Comparison of ENCODE assay signal across 21 cellular contexts in the genomic region with DNA sequence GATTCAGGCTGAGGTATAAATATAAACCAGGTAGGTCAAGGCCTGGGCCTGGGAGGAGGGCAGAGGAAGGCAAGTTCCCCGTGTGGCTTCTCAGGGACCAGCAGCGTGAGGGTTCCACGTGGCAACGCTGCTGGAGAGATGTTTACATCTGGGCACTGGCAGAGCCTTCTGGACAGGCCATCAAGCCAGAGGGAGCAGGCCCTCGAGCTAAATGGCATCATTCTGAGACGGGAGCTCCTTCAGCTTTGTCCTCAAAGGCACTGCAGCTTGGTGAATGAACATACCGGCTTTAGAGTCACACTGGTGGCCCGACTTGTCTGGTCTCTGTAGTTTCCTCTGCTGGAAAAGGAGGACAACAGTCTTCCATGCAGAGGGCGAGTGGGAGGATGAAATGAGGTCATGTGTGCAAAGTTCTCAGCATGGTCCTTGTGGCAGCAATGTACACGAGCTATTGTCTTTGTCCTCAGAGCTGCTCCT.
DNase-seq lines count a peak whose midpoint lies in the region; ATAC-seq, FAIRE-seq and TF ChIP-seq lines count a peak whose summit lies in the region.
"Had no signal": no experiment of that assay in that cellular context is flagged by ENCODE, and none has a peak within 500 bp of the region (broad histone marks: within the 10 kb centered on the region; RNA-seq: fewer than 3 reads in every experiment).

No MANE protein-coding gene starts in this region.

- no peak for ATAC-seq in CD8-positive, alpha-beta T cell
- ATAC-seq: activated CD4-positive, CD25-positive, alpha-beta regulatory T cell treated with anti-CD3 and anti-CD28 coated beads, Interleukin-2, amount 50 U/mL, for 24 hours had no signal

- POLR2A ChIA-PET in CD8-positive, alpha-beta T cell (lab: Charles Lee) = no interaction called here

- CTCF ChIA-PET in CD8-positive, alpha-beta T cell (lab: Charles Lee) = no interaction called here

- H3K9me3 ChIP-seq in GM23248 (ENCODE audit: low read depth) = no peaks in the 10 kb centered on the region
- H3K9me3 ChIP-seq in astrocyte (ENCODE audit: insufficient read depth, low read depth, low read length) = no peaks in the 10 kb centered on the region
- no peaks in the 10 kb centered on the region for H3K9me3 ChIP-seq in subcutaneous abdominal adipose tissue (ENCODE audit: control insufficient read depth in 5 of 5, low read length in 5 of 5)
- H3K9me3 ChIP-seq in CD8-positive, alpha-beta T cell (ENCODE audit: low read length) = no peaks in the 10 kb centered on the region
- H3K9me3 ChIP-seq: spleen had no signal

- H3F3A ChIP-seq in GM23248 (ENCODE audit: insufficient read depth) = no peaks in the 10 kb centered on the region; the same call in 1 of the 2 replicates

- H3K36me3 Mint-ChIP-seq in astrocyte (ENCODE audit: low read depth, unreplicated experiment) (peaks cover 2% of the 10 kb centered on the region), nephron progenitor cell (ENCODE audit: low read depth) (peaks cover 11% of the 10 kb centered on the region)
- no peaks in the 10 kb centered on the region for H3K36me3 Mint-ChIP-seq in CD8-positive, alpha-beta T cell

- H3K9me3 Mint-ChIP-seq in astrocyte (ENCODE audit: unreplicated experiment) (peaks cover 5% of the 10 kb centered on the region), nephron progenitor cell (peaks cover 5% of the 10 kb centered on the region)
- no peaks in the 10 kb centered on the region for H3K9me3 Mint-ChIP-seq in CD8-positive, alpha-beta T cell
- H3K9me3 Mint-ChIP-seq: T-helper 2 cell treated with Interferon-gamma antibody and Interleukin-4, amounts not matched to agents 5 μg/mL and 100 μg/mL, for 36 hours had no signal

- H3K27me3 Mint-ChIP-seq in astrocyte (ENCODE audit: low read depth, unreplicated experiment) (peaks cover 5% of the 10 kb centered on the region), nephron progenitor cell (ENCODE audit: low read depth, poor library complexity) (peaks cover 3% of the 10 kb centered on the region)
- H3K27me3 Mint-ChIP-seq in CD8-positive, alpha-beta T cell (ENCODE audit: low read depth) = no peaks in the 10 kb centered on the region

- H3K27me3 ChIP-seq in GM23248 (replicated peaks; ENCODE audit: insufficient read depth) (no peaks in the 10 kb centered on the region), astrocyte (ENCODE audit: insufficient read depth, low read length) (no peaks in the 10 kb centered on the region), subcutaneous abdominal adipose tissue (ENCODE audit: control insufficient read depth in 5 of 5, insufficient read depth in 4 of 5, low read length in 5 of 5) (no peaks in the 10 kb centered on the region)
- no peaks in the 10 kb centered on the region for H3K27me3 ChIP-seq in CD8-positive, alpha-beta T cell (ENCODE audit: insufficient read depth, low read length)
- H3K27me3 ChIP-seq: spleen had no signal

- H3K4me1 Mint-ChIP-seq in astrocyte (ENCODE audit: low read depth, unreplicated experiment) = peaks cover 29% of the 10 kb centered on the region
- peaks cover 87% of the 10 kb centered on the region for H3K4me1 Mint-ChIP-seq in nephron progenitor cell
- peaks cover 51% of the 10 kb centered on the region for H3K4me1 Mint-ChIP-seq in CD8-positive, alpha-beta T cell (ENCODE audit: low read depth)

- in situ Hi-C loops in GM23248 (cut with MboI) = no loop called here

- H3K79me2 ChIP-seq in GM23248 (ENCODE audit: insufficient read depth) (no peaks in the 10 kb centered on the region), astrocyte (ENCODE audit: insufficient read depth, low read length) (no peaks in the 10 kb centered on the region)

- peaks cover 10% of the 10 kb centered on the region for H3K4me1 ChIP-seq in GM23248 (ENCODE audit: insufficient read depth)
- peaks cover 13% of the 10 kb centered on the region for H3K4me1 ChIP-seq in astrocyte (ENCODE audit: insufficient read depth, low read length)
- H3K4me1 ChIP-seq in subcutaneous abdominal adipose tissue (ENCODE audit: control insufficient read depth in 5 of 5, insufficient read depth in 5 of 5, low read length in 5 of 5) = peaks cover 7 to 53% (median 51%) of the 10 kb centered on the region in 5 donors
- peaks cover 35% of the 10 kb centered on the region for H3K4me1 ChIP-seq in CD8-positive, alpha-beta T cell (ENCODE audit: insufficient read depth, low read length)

- H3K9ac ChIP-seq in GM23248 = no peak overlapping the region
- H3K9ac ChIP-seq in astrocyte (ENCODE audit: low read length) = no peak overlapping the region
- no peak overlapping the region for H3K9ac ChIP-seq in subcutaneous abdominal adipose tissue (ENCODE audit: low read length in 5 of 5)

- H3K36me3 ChIP-seq in GM23248 (ENCODE audit: low read depth) (no peaks in the 10 kb centered on the region), astrocyte (ENCODE audit: insufficient read depth, low read length) (no peaks in the 10 kb centered on the region), subcutaneous abdominal adipose tissue (ENCODE audit: control insufficient read depth in 5 of 5, insufficient read depth in 5 of 5, low read length in 5 of 5) (no peaks in the 10 kb centered on the region)
- no peaks in the 10 kb centered on the region for H3K36me3 ChIP-seq in CD8-positive, alpha-beta T cell (ENCODE audit: insufficient read depth, low read length)
- H3K36me3 ChIP-seq: spleen had no signal

- H3K4me3 ChIP-seq in GM23248 = no peak overlapping the region
- H3K4me3 ChIP-seq in astrocyte (ENCODE audit: insufficient read depth, low read depth, low read length) = no peak overlapping the region
- H3K4me3 ChIP-seq in subcutaneous abdominal adipose tissue (ENCODE audit: low read depth in 1 of 5, low read length in 5 of 5) = no peak overlapping the region
- no peak overlapping the region for H3K4me3 ChIP-seq in CD8-positive, alpha-beta T cell (ENCODE audit: low read depth, low read length)
- H3K4me3 ChIP-seq: spleen had no signal

- H3K4me2 ChIP-seq in GM23248 (ENCODE audit: unreplicated experiment) (no peak overlapping the region), astrocyte (ENCODE audit: low read length) (no peak overlapping the region)

- H3K9me2 ChIP-seq in GM23248 (ENCODE audit: insufficient read depth) = no peaks in the 10 kb centered on the region

- TF ChIP-seq CTCF in astrocyte (IDR thresholded peaks at IDR 0.05; ENCODE audit: insufficient read depth, low read depth, low read length) (no peak), nephron progenitor cell (IDR thresholded peaks at IDR 0.05) (no peak)
- no peak for TF ChIP-seq CTCF in CD8-positive, alpha-beta T cell (IDR thresholded peaks at IDR 0.05)

- intact Hi-C loops in CD8-positive, alpha-beta T cell (cut with DNase I, micrococcal nuclease) = no loop called here

- H3K27ac ChIP-seq in GM23248 (no peak overlapping the region), astrocyte (ENCODE audit: low read depth, low read length) (no peak overlapping the region), subcutaneous abdominal adipose tissue (ENCODE audit: low read depth, low read length) (peak overlapping the region; percentile 91), caudate nucleus (ENCODE audit: low read depth, low read length) (no peak overlapping the region)
- H3K27ac ChIP-seq in CD8-positive, alpha-beta T cell (ENCODE audit: low read depth, low read length) = no peak overlapping the region
- H3K27ac ChIP-seq: epithelial cell of prostate had no signal

- no peak for FAIRE-seq in astrocyte (lab: Jason Lieb, UNC)

- H3K4me3 Mint-ChIP-seq in astrocyte (ENCODE audit: unreplicated experiment) = no peak overlapping the region
- no peak overlapping the region for H3K4me3 Mint-ChIP-seq in nephron progenitor cell
- H3K4me3 Mint-ChIP-seq in CD8-positive, alpha-beta T cell = no peak overlapping the region
- H3K4me3 Mint-ChIP-seq: T-helper 2 cell treated with Interferon-gamma antibody and Interleukin-4, amounts not matched to agents 5 μg/mL and 100 μg/mL, for 36 hours had no signal

- DNase-seq in GM23248 = peak; percentile 34
- no peak for DNase-seq in astrocyte (ENCODE audit: low read depth)
- DNase-seq in nephron progenitor cell = no peak
- DNase-seq in caudate nucleus (lab: John Stamatoyannopoulos, UW) = no peak
- DNase-seq in medulla oblongata (ENCODE audit: extremely low spot score) = no peak
- DNase-seq in CD8-positive, alpha-beta T cell = no peak
- DNase-seq: activated gamma-delta T cell treated with Interleukin-2 at 50 U/mL for 16 hours, AML-193, anterior cingulate cortex, cortex of kidney, GDM1, H7, Kasumi-1, mesendoderm, NCI-H187 treated with DMSO at 0.1 percent for 48 hours, occipital lobe, spleen had no signal

- WGBS in GM23248 (ENCODE audit: low coverage in 1 of 2, low lambda C conversion rate in 2 of 2, missing lambda C conversion rate in 2 of 2), 2 experiments = 72 to 79% methylated on average over 10 of the region's 10 CpGs

- no peak overlapping the region for H3K27ac Mint-ChIP-seq in astrocyte (ENCODE audit: unreplicated experiment)
- peak overlapping the region; percentile 12 for H3K27ac Mint-ChIP-seq in nephron progenitor cell
- no peak overlapping the region for H3K27ac Mint-ChIP-seq in CD8-positive, alpha-beta T cell
- H3K27ac Mint-ChIP-seq: T-helper 2 cell treated with Interferon-gamma antibody and Interleukin-4, amounts not matched to agents 5 μg/mL and 100 μg/mL, for 36 hours had no signal

- no peaks in the 10 kb centered on the region for H4K20me1 ChIP-seq in GM23248 (ENCODE audit: insufficient read depth)
- H4K20me1 ChIP-seq in astrocyte (ENCODE audit: insufficient read depth, low read length) = no peaks in the 10 kb centered on the region

- H2AFZ ChIP-seq in GM23248 (0 out of 2 replicates have a peak overlapping the region, but pooled peaks have one; percentile 45), astrocyte (ENCODE audit: low read depth, low read length) (peak overlapping the region; percentile 9)
